Comparison of ENCODE assay signal across 1 cellular context in the genomic region with DNA sequence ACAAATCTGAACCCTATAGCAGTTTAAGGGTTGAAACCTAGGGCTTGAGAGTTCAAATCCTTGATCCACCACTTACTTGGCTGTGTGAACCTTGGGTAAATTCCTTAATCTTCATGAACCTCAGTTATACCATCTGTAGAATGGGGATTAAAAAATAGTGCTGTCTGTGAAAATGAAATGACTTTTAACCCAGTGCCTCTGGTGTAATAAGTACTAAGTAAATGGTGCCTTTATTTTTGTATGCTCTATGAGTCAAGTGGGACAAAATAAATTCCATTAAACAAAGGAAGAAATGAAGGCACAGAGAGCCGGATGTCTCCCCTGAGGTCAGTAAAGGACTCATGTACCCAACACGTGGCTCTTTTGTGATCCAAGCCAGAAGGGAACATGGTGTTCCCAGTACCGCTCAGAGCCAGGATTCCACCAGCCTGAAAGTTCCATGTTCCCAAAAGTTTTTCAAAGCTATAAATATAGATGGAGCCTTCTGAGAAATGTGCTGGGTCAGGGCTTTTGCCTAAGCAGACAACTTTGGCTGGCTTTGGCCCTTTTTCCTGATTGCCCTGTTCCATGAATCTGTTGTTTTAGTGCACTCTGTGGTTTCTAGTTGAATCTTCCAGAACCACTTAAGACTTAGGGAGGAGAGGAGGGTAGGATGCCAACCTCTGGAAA.
TF ChIP-seq lines count a peak whose summit lies in the region.

No MANE protein-coding gene starts in this region.

TF ChIP-seq in HepG2, 621 proteins besides CTCF, POLR2A, EP300 and RAD21 (continued from another document):
- TF ChIP-seq HOXA3 (CRISPR knock-in tag; IDR thresholded peaks at IDR 0.05) (no peak), ZNF629 (CRISPR knock-in tag; conservative IDR thresholded peaks at IDR 0.05) (peak; percentile 90), CHD4 (IDR thresholded peaks at IDR 0.05; ENCODE audit: borderline replicate concordance, low read length) (peak; percentile 89; the same call in 1 of the 2 replicates), ZNF619 (CRISPR knock-in tag; IDR thresholded peaks at IDR 0.05) (no peak), KAT7 (CRISPR knock-in tag; IDR thresholded peaks at IDR 0.05; ENCODE audit: borderline replicate concordance) (no peak), MAFF (IDR thresholded peaks at IDR 0.05; ENCODE audit: low read depth, low read length) (peak; percentile 87), RAD51 (IDR thresholded peaks at IDR 0.05; ENCODE audit: borderline replicate concordance) (no peak), SIN3B (IDR thresholded peaks at IDR 0.05; ENCODE audit: low read length) (no peak), KDM1A (CRISPR knock-in tag; IDR thresholded peaks at IDR 0.05) (peak; percentile 60; the same call in 1 of the 2 replicates), CCAR2 (optimal IDR thresholded peaks at IDR 0.05; ENCODE audit: low read depth, low read length) (no peak), ZNF333 (CRISPR knock-in tag; IDR thresholded peaks at IDR 0.05; ENCODE audit: borderline replicate concordance) (no peak), CENPT (CRISPR knock-in tag; IDR thresholded peaks at IDR 0.05; ENCODE audit: low read depth) (no peak), MAFK (conservative IDR thresholded peaks at IDR 0.05 in 1 of 2, IDR thresholded peaks at IDR 0.05 in 1 of 2; ENCODE audit: low read length in 2 of 2) (peak; percentile 91 to 94), TBX3 (IDR thresholded peaks at IDR 0.05; ENCODE audit: borderline replicate concordance) (no peak), EEA1 (CRISPR knock-in tag; IDR thresholded peaks at IDR 0.05; ENCODE audit: borderline replicate concordance) (no peak), ZNF552 (CRISPR knock-in tag; IDR thresholded peaks at IDR 0.05; ENCODE audit: borderline replicate concordance) (0 out of 2 replicates have a peak, but pooled peaks have one; percentile 8)
- TF ChIP-seq, protein P1, sequence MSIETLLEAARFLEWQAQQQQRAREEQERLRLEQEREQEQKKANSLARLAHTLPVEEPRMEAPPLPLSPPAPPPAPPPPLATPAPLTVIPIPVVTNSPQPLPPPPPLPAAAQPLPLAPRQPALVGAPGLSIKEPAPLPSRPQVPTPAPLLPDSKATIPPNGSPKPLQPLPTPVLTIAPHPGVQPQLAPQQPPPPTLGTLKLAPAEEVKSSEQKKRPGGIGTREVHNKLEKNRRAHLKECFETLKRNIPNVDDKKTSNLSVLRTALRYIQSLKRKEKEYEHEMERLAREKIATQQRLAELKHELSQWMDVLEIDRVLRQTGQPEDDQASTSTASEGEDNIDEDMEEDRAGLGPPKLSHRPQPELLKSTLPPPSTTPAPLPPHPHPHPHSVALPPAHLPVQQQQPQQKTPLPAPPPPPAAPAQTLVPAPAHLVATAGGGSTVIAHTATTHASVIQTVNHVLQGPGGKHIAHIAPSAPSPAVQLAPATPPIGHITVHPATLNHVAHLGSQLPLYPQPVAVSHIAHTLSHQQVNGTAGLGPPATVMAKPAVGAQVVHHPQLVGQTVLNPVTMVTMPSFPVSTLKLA (IDR thresholded peaks at IDR 0.05), result peak; percentile 9; the same call in 1 of the 2 replicates
- TF ChIP-seq, protein P2, sequence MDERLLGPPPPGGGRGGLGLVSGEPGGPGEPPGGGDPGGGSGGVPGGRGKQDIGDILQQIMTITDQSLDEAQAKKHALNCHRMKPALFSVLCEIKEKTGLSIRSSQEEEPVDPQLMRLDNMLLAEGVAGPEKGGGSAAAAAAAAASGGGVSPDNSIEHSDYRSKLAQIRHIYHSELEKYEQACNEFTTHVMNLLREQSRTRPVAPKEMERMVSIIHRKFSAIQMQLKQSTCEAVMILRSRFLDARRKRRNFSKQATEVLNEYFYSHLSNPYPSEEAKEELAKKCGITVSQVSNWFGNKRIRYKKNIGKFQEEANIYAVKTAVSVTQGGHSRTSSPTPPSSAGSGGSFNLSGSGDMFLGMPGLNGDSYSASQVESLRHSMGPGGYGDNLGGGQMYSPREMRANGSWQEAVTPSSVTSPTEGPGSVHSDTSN (CRISPR knock-in tag; IDR thresholded peaks at IDR 0.05), result no peak
